Comparison of ENCODE assay signal across 8 cellular contexts in genomic region chr10:107831772-107832171, GRCh38.
"Had no signal": no experiment of that assay in that cellular context is flagged by ENCODE, and none has a peak within 500 bp of the region (broad histone marks: within the 10 kb centered on the region; RNA-seq: fewer than 3 reads in every experiment).

No MANE protein-coding gene starts in this region.

- H3K27ac ChIP-seq: HL-60, KMS-11 had no signal

- H3K4me2 ChIP-seq: KMS-11 had no signal

- H3K9ac ChIP-seq: KMS-11 had no signal

- H3K4me3 ChIP-seq: K562 had no signal

- FAIRE-seq: HepG2, HTR-8/SVneo, K562 had no signal

- ATAC-seq: HepG2, K562 had no signal

- DNase-seq: IMR-90, KBM-7, KG1 had no signal
